1 cellular context compared by ENCODE assay signal in the genomic region with DNA sequence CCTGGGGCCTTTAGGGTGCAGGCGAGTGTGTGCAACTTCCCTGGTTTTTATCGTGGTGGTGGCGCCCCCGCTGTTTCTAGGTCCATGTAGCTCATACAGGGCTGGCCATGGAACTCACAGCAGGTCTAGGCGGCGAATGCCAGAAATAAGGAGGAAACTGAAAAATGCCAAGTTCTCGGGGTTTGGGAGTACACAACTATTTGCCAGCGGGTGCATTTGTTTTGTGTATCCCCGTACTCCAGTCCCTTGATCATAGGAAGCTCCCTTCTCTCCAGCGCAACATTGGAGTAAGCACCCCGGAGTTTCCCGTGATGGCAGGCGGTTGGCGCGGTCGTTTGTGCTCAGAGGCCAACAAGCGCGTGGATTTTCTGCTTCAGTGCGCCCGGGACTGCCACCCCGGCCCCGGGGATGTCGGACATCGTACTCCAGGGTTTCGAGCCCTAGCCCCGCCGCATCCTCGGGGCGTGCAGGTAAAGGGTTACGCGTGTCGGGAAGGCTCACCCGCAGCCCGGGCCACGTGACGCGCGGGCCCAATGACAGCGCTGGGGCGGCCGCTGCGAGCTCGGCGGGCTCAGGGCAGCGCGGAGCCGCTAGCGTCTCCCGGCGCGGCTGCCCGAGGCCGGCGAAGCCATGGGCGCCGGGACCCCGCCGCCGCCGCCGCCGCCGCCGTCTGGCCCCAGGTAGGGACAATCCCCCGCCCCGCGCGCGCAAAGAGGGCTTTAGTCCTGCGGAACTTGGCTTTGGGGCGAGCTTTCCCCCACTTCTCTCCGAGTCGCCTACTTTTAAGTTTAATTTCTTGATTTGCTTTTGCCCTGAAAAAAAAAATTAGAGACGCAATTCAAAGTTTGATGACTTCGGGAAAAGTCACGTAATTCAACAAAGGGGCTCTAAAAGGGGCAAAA.
TF ChIP-seq lines count a peak whose summit lies in the region.

No MANE protein-coding gene starts in this region.

TF ChIP-seq in HepG2, 621 proteins besides CTCF, POLR2A, EP300 and RAD21 (continued from another document and continues in another):
- no peak for TF ChIP-seq ZFP36 (IDR thresholded peaks at IDR 0.05; ENCODE audit: borderline replicate concordance, low read depth, low read length, partially characterized antibody)
- no peak for TF ChIP-seq FIP1L1 (IDR thresholded peaks at IDR 0.05; ENCODE audit: borderline replicate concordance, insufficient read depth, low read depth, low read length)
- no peak for TF ChIP-seq PTBP1 (IDR thresholded peaks at IDR 0.05; ENCODE audit: low read depth, low read length, poor library complexity, severe bottlenecking)
- no peak for TF ChIP-seq MIER3 (CRISPR knock-in tag; IDR thresholded peaks at IDR 0.05; ENCODE audit: borderline replicate concordance)
- no peak for TF ChIP-seq TAF15 (IDR thresholded peaks at IDR 0.05; ENCODE audit: low read depth, low read length, poor library complexity, severe bottlenecking)
- no peak for TF ChIP-seq JDP2 (CRISPR knock-in tag; IDR thresholded peaks at IDR 0.05; ENCODE audit: borderline replicate concordance)
- peak; percentile 57; the same call in 1 of the 2 replicates for TF ChIP-seq ZNF703 (CRISPR knock-in tag; IDR thresholded peaks at IDR 0.05; ENCODE audit: borderline replicate concordance)
- TF ChIP-seq ETV5 (CRISPR knock-in tag; IDR thresholded peaks at IDR 0.05; ENCODE audit: borderline replicate concordance): no peak
- TF ChIP-seq, protein P1, sequence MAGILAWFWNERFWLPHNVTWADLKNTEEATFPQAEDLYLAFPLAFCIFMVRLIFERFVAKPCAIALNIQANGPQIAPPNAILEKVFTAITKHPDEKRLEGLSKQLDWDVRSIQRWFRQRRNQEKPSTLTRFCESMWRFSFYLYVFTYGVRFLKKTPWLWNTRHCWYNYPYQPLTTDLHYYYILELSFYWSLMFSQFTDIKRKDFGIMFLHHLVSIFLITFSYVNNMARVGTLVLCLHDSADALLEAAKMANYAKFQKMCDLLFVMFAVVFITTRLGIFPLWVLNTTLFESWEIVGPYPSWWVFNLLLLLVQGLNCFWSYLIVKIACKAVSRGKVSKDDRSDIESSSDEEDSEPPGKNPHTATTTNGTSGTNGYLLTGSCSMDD (CRISPR knock-in tag; IDR thresholded peaks at IDR 0.05): peak; percentile 87; the same call in 1 of the 2 replicates
- TF ChIP-seq FOXC1 (CRISPR knock-in tag; IDR thresholded peaks at IDR 0.05; ENCODE audit: borderline replicate concordance): 0 out of 2 replicates have a peak, but pooled peaks have one; percentile 29
- TF ChIP-seq NPAS2 (CRISPR knock-in tag; IDR thresholded peaks at IDR 0.05; ENCODE audit: borderline replicate concordance): no peak
- TF ChIP-seq MYC (CRISPR knock-in tag; IDR thresholded peaks at IDR 0.05; ENCODE audit: borderline replicate concordance): peak; percentile 39; the same call in 1 of the 2 replicates
- no peak for TF ChIP-seq ZNF296 (CRISPR knock-in tag; conservative IDR thresholded peaks at IDR 0.05)
- no peak; the same call in 1 of the 2 replicates for TF ChIP-seq GFI1 (CRISPR knock-in tag; IDR thresholded peaks at IDR 0.05; ENCODE audit: borderline replicate concordance)
- no peak for TF ChIP-seq MAZ (IDR thresholded peaks at IDR 0.05; ENCODE audit: borderline replicate concordance, low read depth, low read length)
- TF ChIP-seq MAZ (CRISPR knock-in tag; IDR thresholded peaks at IDR 0.05; ENCODE audit: low read depth): peak; percentile 78; the same call in 1 of the 2 replicates
- no peak; the same call in 1 of the 2 replicates for TF ChIP-seq POGZ (CRISPR knock-in tag; IDR thresholded peaks at IDR 0.05)
- peak; percentile 40; the same call in 1 of the 2 replicates for TF ChIP-seq MED1 (CRISPR knock-in tag; IDR thresholded peaks at IDR 0.05)
- TF ChIP-seq, protein P2, sequence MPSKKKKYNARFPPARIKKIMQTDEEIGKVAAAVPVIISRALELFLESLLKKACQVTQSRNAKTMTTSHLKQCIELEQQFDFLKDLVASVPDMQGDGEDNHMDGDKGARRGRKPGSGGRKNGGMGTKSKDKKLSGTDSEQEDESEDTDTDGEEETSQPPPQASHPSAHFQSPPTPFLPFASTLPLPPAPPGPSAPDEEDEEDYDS (CRISPR knock-in tag; IDR thresholded peaks at IDR 0.05): no peak
- TF ChIP-seq DNMT3B (CRISPR knock-in tag; conservative IDR thresholded peaks at IDR 0.05): no peak
- TF ChIP-seq, protein P3, sequence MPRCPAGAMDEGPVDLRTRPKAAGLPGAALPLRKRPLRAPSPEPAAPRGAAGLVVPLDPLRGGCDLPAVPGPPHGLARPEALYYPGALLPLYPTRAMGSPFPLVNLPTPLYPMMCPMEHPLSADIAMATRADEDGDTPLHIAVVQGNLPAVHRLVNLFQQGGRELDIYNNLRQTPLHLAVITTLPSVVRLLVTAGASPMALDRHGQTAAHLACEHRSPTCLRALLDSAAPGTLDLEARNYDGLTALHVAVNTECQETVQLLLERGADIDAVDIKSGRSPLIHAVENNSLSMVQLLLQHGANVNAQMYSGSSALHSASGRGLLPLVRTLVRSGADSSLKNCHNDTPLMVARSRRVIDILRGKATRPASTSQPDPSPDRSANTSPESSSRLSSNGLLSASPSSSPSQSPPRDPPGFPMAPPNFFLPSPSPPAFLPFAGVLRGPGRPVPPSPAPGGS (CRISPR knock-in tag; IDR thresholded peaks at IDR 0.05): no peak; the same call in 1 of the 2 replicates
- TF ChIP-seq, protein P4, sequence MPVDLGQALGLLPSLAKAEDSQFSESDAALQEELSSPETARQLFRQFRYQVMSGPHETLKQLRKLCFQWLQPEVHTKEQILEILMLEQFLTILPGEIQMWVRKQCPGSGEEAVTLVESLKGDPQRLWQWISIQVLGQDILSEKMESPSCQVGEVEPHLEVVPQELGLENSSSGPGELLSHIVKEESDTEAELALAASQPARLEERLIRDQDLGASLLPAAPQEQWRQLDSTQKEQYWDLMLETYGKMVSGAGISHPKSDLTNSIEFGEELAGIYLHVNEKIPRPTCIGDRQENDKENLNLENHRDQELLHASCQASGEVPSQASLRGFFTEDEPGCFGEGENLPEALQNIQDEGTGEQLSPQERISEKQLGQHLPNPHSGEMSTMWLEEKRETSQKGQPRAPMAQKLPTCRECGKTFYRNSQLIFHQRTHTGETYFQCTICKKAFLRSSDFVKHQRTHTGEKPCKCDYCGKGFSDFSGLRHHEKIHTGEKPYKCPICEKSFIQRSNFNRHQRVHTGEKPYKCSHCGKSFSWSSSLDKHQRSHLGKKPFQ (CRISPR knock-in tag; IDR thresholded peaks at IDR 0.05; ENCODE audit: insufficient replicate concordance): no peak
- peak; percentile 55; the same call in 1 of the 2 replicates for TF ChIP-seq ZNF747 (CRISPR knock-in tag; IDR thresholded peaks at IDR 0.05; ENCODE audit: borderline replicate concordance)
- TF ChIP-seq NR1H2 (CRISPR knock-in tag; IDR thresholded peaks at IDR 0.05; ENCODE audit: borderline replicate concordance, low read depth): peak; percentile 74; the same call in 1 of the 2 replicates
- no peak for TF ChIP-seq ZNF549 (CRISPR knock-in tag; IDR thresholded peaks at IDR 0.05)
- TF ChIP-seq SOX5 (CRISPR knock-in tag; IDR thresholded peaks at IDR 0.05; ENCODE audit: borderline replicate concordance): no peak
- TF ChIP-seq, protein P5, sequence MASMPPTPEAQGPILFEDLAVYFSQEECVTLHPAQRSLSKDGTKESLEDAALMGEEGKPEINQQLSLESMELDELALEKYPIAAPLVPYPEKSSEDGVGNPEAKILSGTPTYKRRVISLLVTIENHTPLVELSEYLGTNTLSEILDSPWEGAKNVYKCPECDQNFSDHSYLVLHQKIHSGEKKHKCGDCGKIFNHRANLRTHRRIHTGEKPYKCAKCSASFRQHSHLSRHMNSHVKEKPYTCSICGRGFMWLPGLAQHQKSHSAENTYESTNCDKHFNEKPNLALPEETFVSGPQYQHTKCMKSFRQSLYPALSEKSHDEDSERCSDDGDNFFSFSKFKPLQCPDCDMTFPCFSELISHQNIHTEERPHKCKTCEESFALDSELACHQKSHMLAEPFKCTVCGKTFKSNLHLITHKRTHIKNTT (CRISPR knock-in tag; IDR thresholded peaks at IDR 0.05): no peak
- TF ChIP-seq ZSCAN20 (CRISPR knock-in tag; IDR thresholded peaks at IDR 0.05; ENCODE audit: borderline replicate concordance): no peak
- TF ChIP-seq MAFG (CRISPR knock-in tag; IDR thresholded peaks at IDR 0.05): no peak; the same call in 1 of the 2 replicates
- TF ChIP-seq, protein P6, sequence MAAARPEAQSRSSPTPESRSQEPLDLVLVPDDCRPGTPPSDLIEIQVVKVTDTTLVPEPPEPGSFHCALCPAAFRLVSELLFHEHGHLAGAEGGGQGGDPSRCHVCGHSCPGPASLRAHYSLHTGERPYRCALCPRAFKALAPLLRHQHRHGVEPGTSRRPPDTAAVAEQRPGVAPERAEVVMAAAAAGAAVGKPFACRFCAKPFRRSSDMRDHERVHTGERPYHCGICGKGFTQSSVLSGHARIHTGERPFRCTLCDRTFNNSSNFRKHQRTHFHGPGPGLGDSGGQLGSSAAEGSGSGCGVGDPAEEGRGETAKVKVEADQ (CRISPR knock-in tag; IDR thresholded peaks at IDR 0.05; ENCODE audit: borderline replicate concordance): no peak
- TF ChIP-seq, protein P7, sequence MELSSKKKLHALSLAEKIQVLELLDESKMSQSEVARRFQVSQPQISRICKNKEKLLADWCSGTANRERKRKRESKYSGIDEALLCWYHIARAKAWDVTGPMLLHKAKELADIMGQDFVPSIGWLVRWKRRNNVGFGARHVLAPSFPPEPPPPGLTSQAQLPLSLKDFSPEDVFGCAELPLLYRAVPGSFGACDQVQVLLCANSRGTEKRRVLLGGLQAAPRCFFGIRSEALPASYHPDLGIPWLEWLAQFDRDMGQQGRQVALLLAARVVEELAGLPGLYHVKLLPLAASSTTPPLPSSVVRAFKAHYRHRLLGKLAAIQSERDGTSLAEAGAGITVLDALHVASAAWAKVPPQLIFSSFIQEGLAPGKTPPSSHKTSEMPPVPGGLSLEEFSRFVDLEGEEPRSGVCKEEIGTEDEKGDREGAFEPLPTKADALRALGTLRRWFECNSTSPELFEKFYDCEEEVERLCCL (CRISPR knock-in tag; IDR thresholded peaks at IDR 0.05; ENCODE audit: borderline replicate concordance): no peak
- peak; percentile 79; the same call in 1 of the 2 replicates for TF ChIP-seq ZBTB38 (CRISPR knock-in tag; IDR thresholded peaks at IDR 0.05)
- peak; percentile 24; the same call in 1 of the 2 replicates for TF ChIP-seq EED (CRISPR knock-in tag; IDR thresholded peaks at IDR 0.05)
- TF ChIP-seq, protein P8, sequence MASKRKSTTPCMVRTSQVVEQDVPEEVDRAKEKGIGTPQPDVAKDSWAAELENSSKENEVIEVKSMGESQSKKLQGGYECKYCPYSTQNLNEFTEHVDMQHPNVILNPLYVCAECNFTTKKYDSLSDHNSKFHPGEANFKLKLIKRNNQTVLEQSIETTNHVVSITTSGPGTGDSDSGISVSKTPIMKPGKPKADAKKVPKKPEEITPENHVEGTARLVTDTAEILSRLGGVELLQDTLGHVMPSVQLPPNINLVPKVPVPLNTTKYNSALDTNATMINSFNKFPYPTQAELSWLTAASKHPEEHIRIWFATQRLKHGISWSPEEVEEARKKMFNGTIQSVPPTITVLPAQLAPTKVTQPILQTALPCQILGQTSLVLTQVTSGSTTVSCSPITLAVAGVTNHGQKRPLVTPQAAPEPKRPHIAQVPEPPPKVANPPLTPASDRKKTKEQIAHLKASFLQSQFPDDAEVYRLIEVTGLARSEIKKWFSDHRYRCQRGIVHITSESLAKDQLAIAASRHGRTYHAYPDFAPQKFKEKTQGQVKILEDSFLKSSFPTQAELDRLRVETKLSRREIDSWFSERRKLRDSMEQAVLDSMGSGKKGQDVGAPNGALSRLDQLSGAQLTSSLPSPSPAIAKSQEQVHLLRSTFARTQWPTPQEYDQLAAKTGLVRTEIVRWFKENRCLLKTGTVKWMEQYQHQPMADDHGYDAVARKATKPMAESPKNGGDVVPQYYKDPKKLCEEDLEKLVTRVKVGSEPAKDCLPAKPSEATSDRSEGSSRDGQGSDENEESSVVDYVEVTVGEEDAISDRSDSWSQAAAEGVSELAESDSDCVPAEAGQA (IDR thresholded peaks at IDR 0.05; ENCODE audit: low read depth): 0 out of 2 replicates have a peak, but pooled peaks have one; percentile 39
- TF ChIP-seq, protein P8 (CRISPR knock-in tag; IDR thresholded peaks at IDR 0.05; ENCODE audit: borderline replicate concordance): 0 out of 2 replicates have a peak, but pooled peaks have one; percentile 43
- TF ChIP-seq ZNF891 (CRISPR knock-in tag; IDR thresholded peaks at IDR 0.05): 0 out of 2 replicates have a peak, but pooled peaks have one; percentile 25
- peak; percentile 31; the same call in 1 of the 2 replicates for TF ChIP-seq KLF6 (CRISPR knock-in tag; IDR thresholded peaks at IDR 0.05)
- TF ChIP-seq, protein P9, sequence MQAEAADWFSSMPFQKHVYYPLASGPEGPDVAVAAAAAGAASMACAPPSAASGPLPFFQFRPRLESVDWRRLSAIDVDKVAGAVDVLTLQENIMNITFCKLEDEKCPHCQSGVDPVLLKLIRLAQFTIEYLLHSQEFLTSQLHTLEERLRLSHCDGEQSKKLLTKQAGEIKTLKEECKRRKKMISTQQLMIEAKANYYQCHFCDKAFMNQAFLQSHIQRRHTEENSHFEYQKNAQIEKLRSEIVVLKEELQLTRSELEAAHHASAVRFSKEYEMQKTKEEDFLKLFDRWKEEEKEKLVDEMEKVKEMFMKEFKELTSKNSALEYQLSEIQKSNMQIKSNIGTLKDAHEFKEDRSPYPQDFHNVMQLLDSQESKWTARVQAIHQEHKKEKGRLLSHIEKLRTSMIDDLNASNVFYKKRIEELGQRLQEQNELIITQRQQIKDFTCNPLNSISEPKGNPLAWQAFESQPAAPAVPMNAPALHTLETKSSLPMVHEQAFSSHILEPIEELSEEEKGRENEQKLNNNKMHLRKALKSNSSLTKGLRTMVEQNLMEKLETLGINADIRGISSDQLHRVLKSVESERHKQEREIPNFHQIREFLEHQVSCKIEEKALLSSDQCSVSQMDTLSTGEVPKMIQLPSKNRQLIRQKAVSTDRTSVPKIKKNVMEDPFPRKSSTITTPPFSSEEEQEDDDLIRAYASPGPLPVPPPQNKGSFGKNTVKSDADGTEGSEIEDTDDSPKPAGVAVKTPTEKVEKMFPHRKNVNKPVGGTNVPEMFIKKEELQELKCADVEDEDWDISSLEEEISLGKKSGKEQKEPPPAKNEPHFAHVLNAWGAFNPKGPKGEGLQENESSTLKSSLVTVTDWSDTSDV (CRISPR knock-in tag; IDR thresholded peaks at IDR 0.05): no peak
